ENCODE assay signal across 1 cellular context in genomic region chr10:72308320-72308987, GRCh38.
TF ChIP-seq lines count a peak whose summit lies in the region.

No MANE protein-coding gene starts in this region.

TF ChIP-seq in K562, 482 proteins besides CTCF, POLR2A, EP300 and RAD21 (continued from another document and continues in another):
- TF ChIP-seq LARP7 (IDR thresholded peaks at IDR 0.05): 0 out of 2 replicates have a peak, but pooled peaks have one; percentile 81
- TF ChIP-seq PTRF (tag; IDR thresholded peaks at IDR 0.05): peak; percentile 55; the same call in 1 of the 2 replicates
- no peak for TF ChIP-seq ZNF280A (IDR thresholded peaks at IDR 0.05; ENCODE audit: low read depth, partially characterized antibody)
- TF ChIP-seq ZNF740 (CRISPR knock-in tag; IDR thresholded peaks at IDR 0.05): no peak
- TF ChIP-seq ZNF740 (tag; IDR thresholded peaks at IDR 0.05): peak in 1 of 2 experiments; percentile 61; a peak in 1 of 4 replicates
- TF ChIP-seq NCOA4 (IDR thresholded peaks at IDR 0.05; ENCODE audit: partially characterized antibody): no peak
- peak; percentile 91 for TF ChIP-seq CUX1 (CRISPR knock-in tag; IDR thresholded peaks at IDR 0.05)
- TF ChIP-seq, protein P1, sequence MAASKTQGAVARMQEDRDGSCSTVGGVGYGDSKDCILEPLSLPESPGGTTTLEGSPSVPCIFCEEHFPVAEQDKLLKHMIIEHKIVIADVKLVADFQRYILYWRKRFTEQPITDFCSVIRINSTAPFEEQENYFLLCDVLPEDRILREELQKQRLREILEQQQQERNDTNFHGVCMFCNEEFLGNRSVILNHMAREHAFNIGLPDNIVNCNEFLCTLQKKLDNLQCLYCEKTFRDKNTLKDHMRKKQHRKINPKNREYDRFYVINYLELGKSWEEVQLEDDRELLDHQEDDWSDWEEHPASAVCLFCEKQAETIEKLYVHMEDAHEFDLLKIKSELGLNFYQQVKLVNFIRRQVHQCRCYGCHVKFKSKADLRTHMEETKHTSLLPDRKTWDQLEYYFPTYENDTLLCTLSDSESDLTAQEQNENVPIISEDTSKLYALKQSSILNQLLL (CRISPR knock-in tag; IDR thresholded peaks at IDR 0.05; ENCODE audit: borderline replicate concordance): no peak
- no peak for TF ChIP-seq MIER1 (IDR thresholded peaks at IDR 0.05; ENCODE audit: low read depth)
- no peak for TF ChIP-seq RBM25 (IDR thresholded peaks at IDR 0.05; ENCODE audit: low read depth, low read length, severe bottlenecking)
- peak; percentile 67 for TF ChIP-seq EP400 (IDR thresholded peaks at IDR 0.05)
- peak; percentile 72; the same call in 1 of the 2 replicates for TF ChIP-seq SREBF1 (IDR thresholded peaks at IDR 0.05; ENCODE audit: borderline replicate concordance, low read depth, low read length)
- peak; percentile 49 for TF ChIP-seq RAD51 (IDR thresholded peaks at IDR 0.05; ENCODE audit: borderline replicate concordance, low read depth)
- TF ChIP-seq, protein P2, sequence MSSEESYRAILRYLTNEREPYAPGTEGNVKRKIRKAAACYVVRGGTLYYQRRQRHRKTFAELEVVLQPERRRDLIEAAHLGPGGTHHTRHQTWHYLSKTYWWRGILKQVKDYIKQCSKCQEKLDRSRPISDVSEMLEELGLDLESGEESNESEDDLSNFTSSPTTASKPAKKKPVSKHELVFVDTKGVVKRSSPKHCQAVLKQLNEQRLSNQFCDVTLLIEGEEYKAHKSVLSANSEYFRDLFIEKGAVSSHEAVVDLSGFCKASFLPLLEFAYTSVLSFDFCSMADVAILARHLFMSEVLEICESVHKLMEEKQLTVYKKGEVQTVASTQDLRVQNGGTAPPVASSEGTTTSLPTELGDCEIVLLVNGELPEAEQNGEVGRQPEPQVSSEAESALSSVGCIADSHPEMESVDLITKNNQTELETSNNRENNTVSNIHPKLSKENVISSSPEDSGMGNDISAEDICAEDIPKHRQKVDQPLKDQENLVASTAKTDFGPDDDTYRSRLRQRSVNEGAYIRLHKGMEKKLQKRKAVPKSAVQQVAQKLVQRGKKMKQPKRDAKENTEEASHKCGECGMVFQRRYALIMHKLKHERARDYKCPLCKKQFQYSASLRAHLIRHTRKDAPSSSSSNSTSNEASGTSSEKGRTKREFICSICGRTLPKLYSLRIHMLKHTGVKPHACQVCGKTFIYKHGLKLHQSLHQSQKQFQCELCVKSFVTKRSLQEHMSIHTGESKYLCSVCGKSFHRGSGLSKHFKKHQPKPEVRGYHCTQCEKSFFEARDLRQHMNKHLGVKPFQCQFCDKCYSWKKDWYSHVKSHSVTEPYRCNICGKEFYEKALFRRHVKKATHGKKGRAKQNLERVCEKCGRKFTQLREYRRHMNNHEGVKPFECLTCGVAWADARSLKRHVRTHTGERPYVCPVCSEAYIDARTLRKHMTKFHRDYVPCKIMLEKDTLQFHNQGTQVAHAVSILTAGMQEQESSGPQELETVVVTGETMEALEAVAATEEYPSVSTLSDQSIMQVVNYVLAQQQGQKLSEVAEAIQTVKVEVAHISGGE (CRISPR knock-in tag; IDR thresholded peaks at IDR 0.05): peak in 1 of 3 experiments; percentile 58; a peak in 1 of 6 replicates
- TF ChIP-seq NFATC3 (IDR thresholded peaks at IDR 0.05): no peak; the same call in 1 of the 2 replicates
- peak; percentile 99 for TF ChIP-seq ETV1 (tag; conservative IDR thresholded peaks at IDR 0.05; ENCODE audit: low read depth)
- no peak for TF ChIP-seq ZFP30 (CRISPR knock-in tag; IDR thresholded peaks at IDR 0.05; ENCODE audit: borderline replicate concordance)
- TF ChIP-seq FOXO4 (CRISPR knock-in tag; IDR thresholded peaks at IDR 0.05): 0 out of 2 replicates have a peak, but pooled peaks have one; percentile 45
- TF ChIP-seq BRCA1 (IDR thresholded peaks at IDR 0.05): no peak
- no peak for TF ChIP-seq BRCA1 (CRISPR knock-in tag; IDR thresholded peaks at IDR 0.05)
- no peak for TF ChIP-seq TRIM25 (IDR thresholded peaks at IDR 0.05; ENCODE audit: borderline replicate concordance)
- no peak for TF ChIP-seq ZHX1 (conservative IDR thresholded peaks at IDR 0.05; ENCODE audit: low read length)
- no peak for TF ChIP-seq CEBPG (CRISPR knock-in tag; IDR thresholded peaks at IDR 0.05)
- no peak for TF ChIP-seq CEBPG (tag; conservative IDR thresholded peaks at IDR 0.05 in 1 of 2, IDR thresholded peaks at IDR 0.05 in 1 of 2)
- TF ChIP-seq TFAM (CRISPR knock-in tag; conservative IDR thresholded peaks at IDR 0.05): no peak
- TF ChIP-seq GABPB2 (CRISPR knock-in tag; conservative IDR thresholded peaks at IDR 0.05): no peak; the same call in 1 of the 2 replicates
- no peak for TF ChIP-seq AFF4 (CRISPR knock-in tag; IDR thresholded peaks at IDR 0.05)
- peak; percentile 67 for TF ChIP-seq CREM (IDR thresholded peaks at IDR 0.05; ENCODE audit: low read depth)
- TF ChIP-seq SMARCB1 (IDR thresholded peaks at IDR 0.05; ENCODE audit: insufficient read length, low read depth): peak; percentile 83
- TF ChIP-seq, protein P3, sequence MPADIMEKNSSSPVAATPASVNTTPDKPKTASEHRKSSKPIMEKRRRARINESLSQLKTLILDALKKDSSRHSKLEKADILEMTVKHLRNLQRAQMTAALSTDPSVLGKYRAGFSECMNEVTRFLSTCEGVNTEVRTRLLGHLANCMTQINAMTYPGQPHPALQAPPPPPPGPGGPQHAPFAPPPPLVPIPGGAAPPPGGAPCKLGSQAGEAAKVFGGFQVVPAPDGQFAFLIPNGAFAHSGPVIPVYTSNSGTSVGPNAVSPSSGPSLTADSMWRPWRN (IDR thresholded peaks at IDR 0.05; ENCODE audit: low read depth): no peak
- no peak for TF ChIP-seq ZNF347 (CRISPR knock-in tag; IDR thresholded peaks at IDR 0.05; ENCODE audit: low read depth)
- TF ChIP-seq YY1 (IDR thresholded peaks at IDR 0.05; ENCODE audit: borderline replicate concordance in 1 of 3, control insufficient read depth in 1 of 3, extremely low read depth in 1 of 3, insufficient read depth in 3 of 3, insufficient read length in 1 of 3, insufficient replicate concordance in 2 of 3, low read depth in 1 of 3, low read length in 2 of 3): peak in 2 of 3 experiments; percentile 15 to 53
